ENCODE assay signal across 28 cellular contexts in the genomic region with DNA sequence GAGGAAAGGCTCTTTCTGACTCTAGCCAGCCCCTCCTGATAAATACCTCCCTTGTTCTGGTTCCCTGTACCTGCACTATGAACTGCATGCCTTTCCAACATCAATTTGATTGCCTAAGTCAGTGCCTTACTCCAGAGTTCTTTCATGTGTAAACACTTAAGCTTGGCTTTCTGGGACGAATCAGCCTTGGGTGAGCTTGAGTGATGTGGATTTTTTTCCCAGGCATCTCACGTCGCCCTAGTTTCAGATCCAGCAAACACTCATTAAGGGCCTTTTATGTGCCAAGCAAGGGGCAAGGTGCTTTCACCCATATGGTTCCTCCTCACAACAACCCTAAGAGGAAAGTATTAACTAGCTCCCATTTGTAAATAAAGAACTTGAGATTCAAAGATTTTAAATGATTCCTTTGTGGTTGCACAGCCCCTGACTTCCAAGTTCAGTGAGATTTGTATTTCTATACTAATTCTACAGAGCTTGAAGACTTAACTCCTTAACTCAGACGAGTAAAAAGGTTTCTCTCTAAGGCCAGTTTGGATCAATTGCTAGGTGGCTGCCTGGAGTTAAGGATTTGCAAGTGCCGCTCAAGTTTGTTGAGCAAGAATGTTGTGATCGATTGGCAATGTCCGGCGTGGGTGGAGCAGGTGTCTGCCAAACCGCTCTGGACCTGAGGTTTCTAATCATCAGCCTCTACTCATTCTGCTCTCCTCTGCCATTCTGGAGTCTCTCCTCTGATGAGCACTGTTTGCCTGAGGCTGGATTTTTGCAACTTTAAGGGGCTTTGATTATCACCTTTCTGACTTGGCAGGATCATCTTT. TPM values are rescaled to one million over a fixed set of nuclear protein-coding genes. Genes with fewer than 3 reads are reported as not detected.
DNase-seq lines count a peak whose midpoint lies in the region; ATAC-seq and TF ChIP-seq lines count a peak whose summit lies in the region.
"Had no signal": no experiment of that assay in that cellular context is flagged by ENCODE, and none has a peak within 500 bp of the region (broad histone marks: within the 10 kb centered on the region; RNA-seq: fewer than 3 reads in every experiment).

No MANE protein-coding gene starts in this region.

- H4K20me1 ChIP-seq in H9 (ENCODE audit: control insufficient read depth, insufficient read depth, insufficient read length) = no peaks in the 10 kb centered on the region
- H4K20me1 ChIP-seq: BLaER1 treated with 17β-estradiol and CSF1 and Interleukin-3, amounts not matched to agents 10 nM and 100 nM had no signal

- H3K4me2 ChIP-seq in H9 (ENCODE audit: insufficient read depth, insufficient read length, low read length) = no peak overlapping the region
- H3K4me2 ChIP-seq: hepatocyte, SK-N-SH, smooth muscle cell had no signal

- no peak overlapping the region for H2BK120ac ChIP-seq in H9 (ENCODE audit: low read depth, low read length, poor library complexity, severe bottlenecking)

- H3K36me3 Mint-ChIP-seq in H9 (ENCODE audit: insufficient read depth in 1 of 3, low read depth in 3 of 3) = peaks cover 16 to 41% (median 29%) of the 10 kb centered on the region in 3 experiments
- no peaks in the 10 kb centered on the region for H3K36me3 Mint-ChIP-seq in activated CD4-positive, alpha-beta T cell treated with anti-CD3 and anti-CD28 coated beads, Interleukin-2, amount 10 ng/mL, durations not matched to agents 7 days and 5 days (ENCODE audit: low read depth)
- H3K36me3 Mint-ChIP-seq: natural killer cell had no signal

- H3K9ac ChIP-seq in H9 (ENCODE audit: extremely low read depth, insufficient read length, low read length) (no peak overlapping the region), liver (ENCODE audit: low read depth in 1 of 2, low read length in 2 of 2) (no peak overlapping the region), stomach smooth muscle (ENCODE audit: low read length in 2 of 2) (no peak overlapping the region)
- H3K9ac ChIP-seq: BLaER1 treated with 17β-estradiol and CSF1 and Interleukin-3, amounts not matched to agents 10 nM and 100 nM; SK-N-SH had no signal

- peak overlapping the region; percentile 14 to 56 (median 52); a peak in 4 of 7 replicates for H3K27ac Mint-ChIP-seq in H9
- no peak overlapping the region for H3K27ac Mint-ChIP-seq in activated CD4-positive, alpha-beta T cell treated with anti-CD3 and anti-CD28 coated beads, Interleukin-2, amount 10 ng/mL, durations not matched to agents 7 days and 5 days
- H3K27ac Mint-ChIP-seq: activated naive CD8-positive, alpha-beta T cell treated with anti-CD3 and anti-CD28 coated beads, Interleukin-2, amount 50 U/mL, for 24 hours; natural killer cell; T-helper 1 cell treated with Interleukin-12 subunit alpha and Interleukin-12 subunit beta and Interleukin-4 antibody, amounts not matched to agents 30 μg/mL and 1 μg/mL, for 36 hours had no signal

- H4K5ac ChIP-seq in H9 (ENCODE audit: insufficient read length, low read depth, low read length) = no peak overlapping the region

- H3K14ac ChIP-seq in H9 (ENCODE audit: insufficient read depth, low read length) = no peak overlapping the region

- H3K27me3 Mint-ChIP-seq in H9 (ENCODE audit: low read depth) = no peaks in the 10 kb centered on the region
- no peaks in the 10 kb centered on the region for H3K27me3 Mint-ChIP-seq in activated CD4-positive, alpha-beta T cell treated with anti-CD3 and anti-CD28 coated beads, Interleukin-2, amount 10 ng/mL, durations not matched to agents 7 days and 5 days
- H3K27me3 Mint-ChIP-seq: activated naive CD8-positive, alpha-beta T cell treated with anti-CD3 and anti-CD28 coated beads, Interleukin-2, amount 50 U/mL, for 24 hours had no signal

- POLR2A ChIA-PET in activated CD4-positive, alpha-beta T cell treated with anti-CD3 and anti-CD28 coated beads, Interleukin-2, amount 10 ng/mL, durations not matched to agents 7 days and 5 days (lab: Charles Lee) = no interaction called here

- H3K9me3 Mint-ChIP-seq in H9 = no peaks in the 10 kb centered on the region
- H3K9me3 Mint-ChIP-seq in activated CD4-positive, alpha-beta T cell treated with anti-CD3 and anti-CD28 coated beads, Interleukin-2, amount 10 ng/mL, durations not matched to agents 7 days and 5 days = no peaks in the 10 kb centered on the region
- H3K9me3 Mint-ChIP-seq: activated naive CD8-positive, alpha-beta T cell treated with anti-CD3 and anti-CD28 coated beads, Interleukin-2, amount 50 U/mL, for 24 hours; natural killer cell; T-helper 1 cell treated with Interleukin-12 subunit alpha and Interleukin-12 subunit beta and Interleukin-4 antibody, amounts not matched to agents 30 μg/mL and 1 μg/mL, for 36 hours had no signal

- peak; percentile 3 to 47 for TF ChIP-seq RAD21 in liver (IDR thresholded peaks at IDR 0.05)

- H3K4ac ChIP-seq in H9 (ENCODE audit: low read depth, low read length) = no peak overlapping the region

- H3K27me3 ChIP-seq in H9 (ENCODE audit: insufficient read depth, low read length) = no peaks in the 10 kb centered on the region
- H3K27me3 ChIP-seq in liver (ENCODE audit: control insufficient read depth in 4 of 4, insufficient read depth in 4 of 4, low read length in 3 of 4) = no peaks in the 10 kb centered on the region
- H3K27me3 ChIP-seq in stomach smooth muscle (ENCODE audit: control insufficient read depth in 1 of 2, insufficient read depth in 2 of 2, low read length in 2 of 2) = no peaks in the 10 kb centered on the region
- H3K27me3 ChIP-seq: BLaER1 treated with 17β-estradiol and CSF1 and Interleukin-3, amounts not matched to agents 10 nM and 100 nM; gastroesophageal sphincter; hepatocyte had no signal

- no peak overlapping the region for H2BK15ac ChIP-seq in H9 (ENCODE audit: low read depth, low read length)

- no peak for TF ChIP-seq CTCF in H9 (conservative IDR thresholded peaks at IDR 0.05)
- TF ChIP-seq CTCF in liver (IDR thresholded peaks at IDR 0.05; ENCODE audit: low read depth, low read length, missing input control) = no peak

- H2AK5ac ChIP-seq in H9 (ENCODE audit: insufficient read length, low read length) = no peak overlapping the region

- H3K9me3 ChIP-seq in H9 (ENCODE audit: control insufficient read depth, low read depth, low read length) = no peaks in the 10 kb centered on the region
- H3K9me3 ChIP-seq in liver (ENCODE audit: control insufficient read depth in 4 of 4, low read length in 3 of 4) = no peaks in the 10 kb centered on the region
- no peaks in the 10 kb centered on the region for H3K9me3 ChIP-seq in stomach smooth muscle (ENCODE audit: control insufficient read depth in 2 of 2, low read length in 2 of 2)
- H3K9me3 ChIP-seq: Caco-2, gastroesophageal sphincter, left ventricle myocardium inferior, SK-N-SH had no signal

- H3K36me3 ChIP-seq in liver (ENCODE audit: control insufficient read depth in 4 of 4, insufficient read depth in 3 of 4, low read depth in 1 of 4, low read length in 3 of 4) (no peaks in the 10 kb centered on the region), stomach smooth muscle (ENCODE audit: control insufficient read depth in 2 of 2, insufficient read depth in 2 of 2, low read length in 2 of 2) (no peaks in the 10 kb centered on the region)
- H3K36me3 ChIP-seq: gastroesophageal sphincter, left ventricle myocardium inferior had no signal

- no peak overlapping the region for H3T11ph ChIP-seq in H9 (ENCODE audit: low read length)

- CTCF ChIA-PET in activated CD4-positive, alpha-beta T cell treated with anti-CD3 and anti-CD28 coated beads, Interleukin-2, amount 10 ng/mL, durations not matched to agents 7 days and 5 days (lab: Charles Lee) = interaction anchor here (0.8 to 1.8 kb wide), 5 partner anchors 12 to 110 kb away, joined by 3 to 5 read pairs (median 3); no protein-coding TSS in a partner anchor

- H3K79me1 ChIP-seq in H9 (ENCODE audit: insufficient read depth, low read depth, low read length, poor library complexity, severe bottlenecking) = peaks cover 12% of the 10 kb centered on the region

- no peak overlapping the region for H3K56ac ChIP-seq in H9 (ENCODE audit: insufficient read length, low read depth, low read length)

- H2BK12ac ChIP-seq in H9 (ENCODE audit: insufficient read length, low read depth, low read length) = no peak overlapping the region

- H3K18ac ChIP-seq in H9 (ENCODE audit: insufficient read length, low read depth, low read length) = no peak overlapping the region

- no peak overlapping the region for H4K8ac ChIP-seq in H9 (replicated peaks; ENCODE audit: insufficient read length, low read depth, low read length)

- H3K4me1 ChIP-seq in H9 (ENCODE audit: insufficient read depth, low read length) (no peaks in the 10 kb centered on the region; the same call in 1 of the 2 replicates), liver (ENCODE audit: control insufficient read depth in 4 of 4, insufficient read depth in 4 of 4, low read length in 3 of 4) (peaks cover 4 to 47% (median 42%) of the 10 kb centered on the region in 4 donors), stomach smooth muscle (ENCODE audit: control insufficient read depth, insufficient read depth, low read length) (peaks cover 31% of the 10 kb centered on the region)
- H3K4me1 ChIP-seq: Caco-2 had no signal

- peaks cover 18 to 26% of the 10 kb centered on the region in 2 experiments for H3K4me1 Mint-ChIP-seq in H9
- H3K4me1 Mint-ChIP-seq in activated CD4-positive, alpha-beta T cell treated with anti-CD3 and anti-CD28 coated beads, Interleukin-2, amount 10 ng/mL, durations not matched to agents 7 days and 5 days = no peaks in the 10 kb centered on the region
- H3K4me1 Mint-ChIP-seq: activated naive CD8-positive, alpha-beta T cell treated with anti-CD3 and anti-CD28 coated beads, Interleukin-2, amount 50 U/mL, for 24 hours; natural killer cell had no signal

- H2BK20ac ChIP-seq in H9 (ENCODE audit: low read depth, low read length, poor library complexity, severe bottlenecking) = no peak overlapping the region

- H3K4me3 Mint-ChIP-seq in H9 = no peak overlapping the region
- H3K4me3 Mint-ChIP-seq in activated CD4-positive, alpha-beta T cell treated with anti-CD3 and anti-CD28 coated beads, Interleukin-2, amount 10 ng/mL, durations not matched to agents 7 days and 5 days = no peak overlapping the region
- H3K4me3 Mint-ChIP-seq: activated naive CD8-positive, alpha-beta T cell treated with anti-CD3 and anti-CD28 coated beads, Interleukin-2, amount 50 U/mL, for 24 hours; natural killer cell; T-helper 1 cell treated with Interleukin-12 subunit alpha and Interleukin-12 subunit beta and Interleukin-4 antibody, amounts not matched to agents 30 μg/mL and 1 μg/mL, for 36 hours had no signal

- H3K23me2 ChIP-seq in H9 (ENCODE audit: insufficient read length, low read depth, low read length, poor library complexity, severe bottlenecking) = no peaks in the 10 kb centered on the region

- peak; percentile 26 for DNase-seq in H9
- DNase-seq in NCI-H510A treated with DMSO at 0.1 percent for 48 hours (lab: John Stamatoyannopoulos, UW) = peak; percentile 64
- no peak for DNase-seq in activated CD4-positive, alpha-beta T cell treated with anti-CD3 and anti-CD28 coated beads, Interleukin-2, amount 10 ng/mL, durations not matched to agents 7 days and 5 days
- no peak for DNase-seq in H4 (ENCODE audit: low spot score)
- DNase-seq: activated CD8-positive, alpha-beta memory T cell treated with anti-CD3 and anti-CD28 coated beads for 24 hours; activated naive CD8-positive, alpha-beta T cell treated with anti-CD3 and anti-CD28 coated beads, Interleukin-2, amount 50 U/mL, for 24 hours; activated T-cell treated with anti-CD3 and anti-CD28 coated beads, Interleukin-2, amount 50 U/mL, for 48 hours; Caco-2; central memory CD4-positive, alpha-beta T cell; GOT3; left ventricle myocardium inferior; midbrain; natural killer cell; NCI-H1694 treated with DMSO at 0.1 percent for 48 hours; NCI-H345; NCI-H82; retina; SK-N-SH; stimulated activated CD4-positive, alpha-beta T cell treated with anti-CD3 and anti-CD28 coated beads, Interleukin-1b, Interleukin-23, amount 100 ng/mL, for 48 hours; stimulated activated CD8-positive, alpha-beta memory T cell treated with anti-CD3 and anti-CD28 coated beads, Interleukin-4, amount 100 ng/mL, for 48 hours had no signal

- H3K79me2 ChIP-seq in H9 (ENCODE audit: insufficient read depth, low read length) = peaks cover 2% of the 10 kb centered on the region; the same call in 1 of the 2 replicates

- no peak overlapping the region for H3K27ac ChIP-seq in H9 (ENCODE audit: insufficient read length, low read depth, low read length)
- H3K27ac ChIP-seq in liver (ENCODE audit: low read depth in 1 of 2, low read length in 2 of 2) = peak overlapping the region; percentile 25 to 33
- H3K27ac ChIP-seq in stomach smooth muscle (ENCODE audit: low read length) = peak overlapping the region; percentile 11
- H3K27ac ChIP-seq: BLaER1 treated with 17β-estradiol and CSF1 and Interleukin-3, amounts not matched to agents 10 nM and 100 nM; gastroesophageal sphincter; hepatocyte; left ventricle myocardium inferior had no signal

- no peak overlapping the region for H3K23ac ChIP-seq in H9 (ENCODE audit: insufficient read length, low read depth, low read length)

- no peak overlapping the region for H4K91ac ChIP-seq in H9 (ENCODE audit: insufficient read length, low read depth, low read length)

- H3K4me3 ChIP-seq in liver (ENCODE audit: low read depth in 1 of 3, low read length in 3 of 3) (no peak overlapping the region), stomach smooth muscle (ENCODE audit: low read length in 2 of 2) (no peak overlapping the region)
- H3K4me3 ChIP-seq: BLaER1 treated with 17β-estradiol and CSF1 and Interleukin-3, amounts not matched to agents 10 nM and 100 nM; gastroesophageal sphincter; hepatocyte; left ventricle myocardium inferior; smooth muscle cell had no signal

- no peak overlapping the region for H2AFZ ChIP-seq in H9 (ENCODE audit: low read length)
- H2AFZ ChIP-seq: hepatocyte had no signal

- WGBS in H9 (ENCODE audit: extremely low coverage, insufficient read length, low lambda C conversion rate) = no CpG with 5 or more reads among the region's 9 CpGs
- WGBS in liver = 40% methylated on average over 9 of the region's 9 CpGs

- ATAC-seq in GM21619 (IDR thresholded peaks at IDR 0.05; ENCODE audit: unreplicated experiment) = no peak
- ATAC-seq: activated naive CD8-positive, alpha-beta T cell treated with anti-CD3 and anti-CD28 coated beads, Interleukin-2, amount 50 U/mL, for 24 hours; gastroesophageal sphincter; natural killer cell had no signal

- no peak overlapping the region for H2BK5ac ChIP-seq in H9 (ENCODE audit: insufficient read length, low read length)

RNA-seq across cellular contexts. Expression of a gene that starts 20.2 kb away (rescaled TPM):
- total RNA-seq in H9 (2021) (130 and 133 TPM in 2 replicates), liver (10 to 100 TPM; 40.9 to 74.0 TPM)
- polyA plus RNA-seq in liver = 10 to 100 TPM; 23.2 to 24.3 TPM
- total RNA-seq in activated CD4-positive, alpha-beta T cell treated with anti-CD3 and anti-CD28 coated beads, Interleukin-2, amount 10 ng/mL, durations not matched to agents 7 days and 5 days = 10 to 100 TPM; 21.4 to 24.5 TPM
- total RNA-seq in H4 (2014; rRNA removed; shearing (Covaris generic)) = 8.2 and 10.7 TPM in 2 replicates

Comparison
In these comparisons a context has a peak if more than half of its experiments do, and no peak if none do; other contexts are left out.
1. DNase-seq: peak in H9 (single experiment) and NCI-H510A treated with DMSO at 0.1 percent for 48 hours (single experiment); none in activated CD4-positive, alpha-beta T cell treated with anti-CD3 and anti-CD28 coated beads, Interleukin-2, amount 10 ng/mL, durations not matched to agents 7 days and 5 days (single experiment) and H4 (single experiment).